In genomic region chr20:16821211-16822089, GRCh38 we compare ENCODE assay signal across 9 cellular contexts.
DNase-seq lines count a peak whose midpoint lies in the region; ATAC-seq, FAIRE-seq and TF ChIP-seq lines count a peak whose summit lies in the region.
"Had no signal": no experiment of that assay in that cellular context is flagged by ENCODE, and none has a peak within 500 bp of the region (broad histone marks: within the 10 kb centered on the region; RNA-seq: fewer than 3 reads in every experiment).

No MANE protein-coding gene starts in this region.

- 44% methylated on average over 10 of the region's 10 CpGs for WGBS in lung, 2 donors

- ATAC-seq in HG03460 (IDR thresholded peaks at IDR 0.05; ENCODE audit: unreplicated experiment) (peak; percentile 82), lung (ENCODE audit: insufficient read depth, low FRiP score) (no peak), GM19328 (IDR thresholded peaks at IDR 0.05; ENCODE audit: unreplicated experiment) (no peak)

- no peaks in the 10 kb centered on the region for H3K4me1 Mint-ChIP-seq in CD14-positive monocyte

- intact Hi-C loops in CD14-positive monocyte (cut with micrococcal nuclease) = no loop called here

- peak; percentile 62 for FAIRE-seq in GM18507 (lab: Jason Lieb, UNC)

- DNase-seq in CD14-positive monocyte (ENCODE audit: low spot score) = no peak
- no peak for DNase-seq in GM18507 (ENCODE audit: extremely low spot score, insufficient read length, low read depth)
- DNase-seq in NOMO-1 treated with DMSO at 0.1 percent for 48 hours (lab: John Stamatoyannopoulos, UW; ENCODE audit: unreplicated experiment) = peak; percentile 42
- DNase-seq in brain microvascular endothelial cell = peak; percentile 19
- DNase-seq in lung (ENCODE audit: low spot score) = no peak
- DNase-seq in 8988T = no peak

- no peaks in the 10 kb centered on the region for H3K9me3 ChIP-seq in lung (ENCODE audit: control insufficient read depth in 2 of 2, insufficient read depth in 1 of 2, low read length in 1 of 2)

- TF ChIP-seq CTCF in CD14-positive monocyte (IDR thresholded peaks at IDR 0.05) = peak; percentile 96
- TF ChIP-seq CTCF in brain microvascular endothelial cell (IDR thresholded peaks at IDR 0.05; ENCODE audit: low read depth, low read length, missing control alignments) = peak; percentile 96
- TF ChIP-seq CTCF in lung (IDR thresholded peaks at IDR 0.05; ENCODE audit: control extremely low read depth, extremely low read depth) = peak; percentile 57

- H3K9me3 Mint-ChIP-seq in CD14-positive monocyte = peaks cover 0 to 6% (median 3%) of the 10 kb centered on the region in 7 donors

- in situ Hi-C loops in brain microvascular endothelial cell (cut with HindIII; ENCODE audit: low pct_ligation_motif_present, low sequenced_read_pairs) = no loop called here

- H3K27ac ChIP-seq in brain microvascular endothelial cell = no peak overlapping the region
- H3K27ac ChIP-seq in lung (ENCODE audit: low read depth in 1 of 2, low read length in 1 of 2) = no peak overlapping the region
- H3K27ac ChIP-seq: SK-N-MC had no signal

- H3K4me3 Mint-ChIP-seq in CD14-positive monocyte = no peak overlapping the region

- H3K36me3 ChIP-seq in brain microvascular endothelial cell (replicated peaks) = no peaks in the 10 kb centered on the region
- H3K36me3 ChIP-seq in lung (ENCODE audit: control insufficient read depth in 2 of 2, insufficient read depth in 2 of 2, low read length in 2 of 2) = no peaks in the 10 kb centered on the region

- peaks cover 2 to 6% (median 4%) of the 10 kb centered on the region in 3 donors for H3K27me3 Mint-ChIP-seq in CD14-positive monocyte (ENCODE audit: low read depth in 3 of 3)

- H3K36me3 Mint-ChIP-seq in CD14-positive monocyte = no peaks in the 10 kb centered on the region

- H3K4me3 ChIP-seq in brain microvascular endothelial cell (ENCODE audit: low read depth, low read length) = no peak overlapping the region
- H3K4me3 ChIP-seq in lung = no peak overlapping the region
- H3K4me3 ChIP-seq: SK-N-MC had no signal

- H3K27me3 ChIP-seq in brain microvascular endothelial cell (replicated peaks) (no peaks in the 10 kb centered on the region), lung (ENCODE audit: control insufficient read depth, insufficient read depth) (no peaks in the 10 kb centered on the region)

- H3K4me1 ChIP-seq in lung (ENCODE audit: control insufficient read depth in 2 of 2, insufficient read depth in 2 of 2, low read length in 2 of 2) = no peaks in the 10 kb centered on the region

- H3K27ac Mint-ChIP-seq in CD14-positive monocyte = no peak overlapping the region

Comparison
In these comparisons a context has a peak if more than half of its experiments do, and no peak if none do; other contexts are left out.
1. DNase-seq: peak in NOMO-1 treated with DMSO at 0.1 percent for 48 hours (single experiment) and brain microvascular endothelial cell (single experiment); none in CD14-positive monocyte (single experiment), GM18507 (single experiment), lung (single experiment) and 8988T (single experiment).
2. Peak in every context shown above with its lines, with median percentiles within 50 percentile points of each other: CTCF ChIP-seq.